In the genomic region with DNA sequence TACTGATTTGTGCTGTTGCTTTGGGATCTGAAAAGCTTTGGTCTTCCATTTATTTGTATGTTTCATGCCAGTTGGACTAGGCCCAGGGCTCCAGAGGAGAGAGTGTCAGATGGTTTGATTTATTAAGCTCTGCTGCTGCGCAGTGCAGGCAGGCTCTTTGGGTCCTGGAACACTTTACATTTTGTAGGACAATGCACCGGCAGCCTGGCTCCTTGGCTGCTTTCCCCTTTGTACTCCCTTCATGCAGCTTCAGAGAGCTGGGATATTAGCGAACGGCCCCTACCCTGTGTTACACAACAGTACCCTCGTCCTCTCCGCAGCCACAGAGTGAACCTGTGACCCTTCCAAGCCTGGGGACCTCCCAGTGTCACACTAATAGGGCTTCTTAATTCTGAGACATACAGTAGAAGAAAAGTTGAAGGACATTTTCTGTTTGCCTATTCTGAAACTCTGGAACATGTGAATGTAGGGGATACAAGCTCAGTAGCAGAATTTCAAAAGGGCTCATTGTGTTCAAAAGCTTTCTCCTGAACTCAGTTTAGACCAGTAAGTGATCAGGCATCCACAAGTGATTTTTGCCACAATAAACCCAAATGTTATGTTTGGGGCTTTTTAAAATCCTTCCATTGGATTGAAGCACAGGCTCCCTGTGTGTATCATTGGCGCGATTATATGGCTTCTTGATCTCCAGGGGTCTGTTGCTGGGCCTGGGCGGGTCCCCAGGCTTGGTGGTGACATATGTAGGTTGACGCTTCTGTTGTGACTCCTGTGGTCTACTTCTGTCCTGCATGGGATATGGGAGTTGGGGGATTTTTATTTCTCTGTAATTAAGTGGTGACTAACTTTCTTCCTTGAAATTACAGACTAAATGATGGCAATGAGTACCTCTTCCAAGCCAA, we compare ENCODE assay signal across 10 cellular contexts. TPM values are rescaled to one million over a fixed set of nuclear protein-coding genes. Genes with fewer than 3 reads are reported as not detected.
DNase-seq lines count a peak whose midpoint lies in the region; ATAC-seq and TF ChIP-seq lines count a peak whose summit lies in the region.
"Had no signal": no experiment of that assay in that cellular context is flagged by ENCODE, and none has a peak within 500 bp of the region (broad histone marks: within the 10 kb centered on the region; RNA-seq: fewer than 3 reads in every experiment).

No MANE protein-coding gene starts in this region.

- H3K4me3 ChIP-seq in esophagus squamous epithelium (no peak overlapping the region), muscle layer of colon (ENCODE audit: low read depth in 1 of 2, low read length in 2 of 2) (no peak overlapping the region), upper lobe of left lung (peak overlapping the region in 1 of 4 donors; percentile 2)

- H3K27ac ChIP-seq in esophagus squamous epithelium (peak overlapping the region; percentile 72 to 96 (median 86)), muscle layer of colon (ENCODE audit: low read depth, low read length) (peak overlapping the region; percentile 71), upper lobe of left lung (peak overlapping the region; percentile 53 to 90 (median 80))

- H3K27me3 ChIP-seq in esophagus squamous epithelium: no peaks in the 10 kb centered on the region
- no peaks in the 10 kb centered on the region for H3K27me3 ChIP-seq in muscle layer of colon (ENCODE audit: control insufficient read depth in 1 of 2, insufficient read depth in 2 of 2, low read length in 2 of 2)
- no peaks in the 10 kb centered on the region for H3K27me3 ChIP-seq in upper lobe of left lung

- TF ChIP-seq POLR2A in esophagus squamous epithelium (IDR thresholded peaks at IDR 0.05): no peak
- TF ChIP-seq POLR2A in upper lobe of left lung (IDR thresholded peaks at IDR 0.05): no peak

- peak in 1 of 4 donors; percentile 2 for TF ChIP-seq EP300 in upper lobe of left lung (IDR thresholded peaks at IDR 0.05)

- 52 to 75% methylated on average over 4 to 10 of the region's 10 CpGs for WGBS in esophagus squamous epithelium, 2 donors
- 41 to 48% methylated on average over 8 to 10 of the region's 10 CpGs for WGBS in upper lobe of left lung, 2 donors

- H3K4me1 Mint-ChIP-seq in activated naive CD4-positive, alpha-beta T cell treated with anti-CD3 and anti-CD28 coated beads, Interleukin-2, amount 10 ng/mL, durations not matched to agents 7 days and 5 days: peaks cover 17% of the 10 kb centered on the region

- DNase-seq in activated naive CD4-positive, alpha-beta T cell treated with anti-CD3 and anti-CD28 coated beads, Interleukin-2, amount 10 ng/mL, durations not matched to agents 7 days and 5 days: no peak
- no peak for DNase-seq in activated naive CD4-positive, alpha-beta T cell treated with anti-CD3 and anti-CD28 coated beads, Interleukin-2, amount 50 U/mL, for 16 hours
- DNase-seq in esophagus squamous epithelium (lab: John Stamatoyannopoulos, UW): no peak
- no peak for DNase-seq in upper lobe of left lung
- DNase-seq in CD1c-positive myeloid dendritic cell (ENCODE audit: extremely low spot score): no peak
- DNase-seq in NCI-H2196 (lab: John Stamatoyannopoulos, UW; ENCODE audit: unreplicated experiment): no peak
- no peak for DNase-seq in NCI-H2227 treated with DMSO at 0.1 percent for 48 hours (lab: John Stamatoyannopoulos, UW)
- DNase-seq: natural killer cell had no signal

- peaks cover 5 to 74% (median 13%) of the 10 kb centered on the region in 3 donors for H3K36me3 ChIP-seq in esophagus squamous epithelium
- H3K36me3 ChIP-seq in muscle layer of colon (ENCODE audit: insufficient read depth, low read length): peaks cover 46% of the 10 kb centered on the region
- peaks cover 17 to 87% (median 44%) of the 10 kb centered on the region in 4 donors for H3K36me3 ChIP-seq in upper lobe of left lung

- peaks cover 86% of the 10 kb centered on the region for H3K36me3 Mint-ChIP-seq in activated naive CD4-positive, alpha-beta T cell treated with anti-CD3 and anti-CD28 coated beads, Interleukin-2, amount 10 ng/mL, durations not matched to agents 7 days and 5 days

- ATAC-seq in upper lobe of left lung (ENCODE audit: low FRiP score in 2 of 2): peak; percentile 46 to 53
- ATAC-seq: natural killer cell had no signal

- TF ChIP-seq CTCF in esophagus squamous epithelium (IDR thresholded peaks at IDR 0.05): no peak
- TF ChIP-seq CTCF in upper lobe of left lung (IDR thresholded peaks at IDR 0.05): no peak

- no peaks in the 10 kb centered on the region for H3K27me3 Mint-ChIP-seq in activated naive CD4-positive, alpha-beta T cell treated with anti-CD3 and anti-CD28 coated beads, Interleukin-2, amount 10 ng/mL, durations not matched to agents 7 days and 5 days
- H3K27me3 Mint-ChIP-seq: activated naive CD4-positive, alpha-beta T cell treated with anti-CD3 and anti-CD28 coated beads, Interleukin-2, amount 50 U/mL, for 24 hours had no signal

- CTCF ChIA-PET in activated naive CD4-positive, alpha-beta T cell treated with anti-CD3 and anti-CD28 coated beads, Interleukin-2, amount 10 ng/mL, durations not matched to agents 7 days and 5 days (lab: Charles Lee): interaction anchor here (0.8 to 5.2 kb wide), 17 partner anchors 9 to 560 kb away, joined by 3 to 90 read pairs (median 7); no protein-coding TSS in a partner anchor

- no peak overlapping the region for H3K9ac ChIP-seq in muscle layer of colon (ENCODE audit: low read length)

- H3K9me3 ChIP-seq in esophagus squamous epithelium (no peaks in the 10 kb centered on the region), muscle layer of colon (ENCODE audit: low read length) (no peaks in the 10 kb centered on the region), upper lobe of left lung (no peaks in the 10 kb centered on the region)

- peaks cover 30 to 72% (median 48%) of the 10 kb centered on the region in 3 donors for H3K4me1 ChIP-seq in esophagus squamous epithelium
- H3K4me1 ChIP-seq in muscle layer of colon (ENCODE audit: insufficient read depth, low read length): peaks cover 51% of the 10 kb centered on the region
- peaks cover 60 to 75% (median 68%) of the 10 kb centered on the region in 4 donors for H3K4me1 ChIP-seq in upper lobe of left lung

- no peaks in the 10 kb centered on the region for H3K9me3 Mint-ChIP-seq in activated naive CD4-positive, alpha-beta T cell treated with anti-CD3 and anti-CD28 coated beads, Interleukin-2, amount 10 ng/mL, durations not matched to agents 7 days and 5 days
- H3K9me3 Mint-ChIP-seq: activated naive CD4-positive, alpha-beta T cell treated with anti-CD3 and anti-CD28 coated beads, Interleukin-2, amount 50 U/mL, for 24 hours; natural killer cell had no signal

- H3K27ac Mint-ChIP-seq in activated naive CD4-positive, alpha-beta T cell treated with anti-CD3 and anti-CD28 coated beads, Interleukin-2, amount 10 ng/mL, durations not matched to agents 7 days and 5 days: peak overlapping the region; percentile 49

- H3K4me3 Mint-ChIP-seq in activated naive CD4-positive, alpha-beta T cell treated with anti-CD3 and anti-CD28 coated beads, Interleukin-2, amount 10 ng/mL, durations not matched to agents 7 days and 5 days: no peak overlapping the region
- H3K4me3 Mint-ChIP-seq: activated naive CD4-positive, alpha-beta T cell treated with anti-CD3 and anti-CD28 coated beads, Interleukin-2, amount 50 U/mL, for 24 hours; natural killer cell had no signal

- intact Hi-C loops in esophagus squamous epithelium (cut with DNase I): no loop called here

RNA-seq across cellular contexts. Expression of gene EML6, which starts 56.5 kb away (rescaled TPM):
- 1 to 10 TPM; 1.2 to 4.4 (median 3.1) TPM for total RNA-seq in esophagus squamous epithelium
- total RNA-seq in upper lobe of left lung: 1 to 10 TPM; 1.5 to 7.3 (median 4.0) TPM
